Comparison of ENCODE assay signal across 26 cellular contexts in the genomic region with DNA sequence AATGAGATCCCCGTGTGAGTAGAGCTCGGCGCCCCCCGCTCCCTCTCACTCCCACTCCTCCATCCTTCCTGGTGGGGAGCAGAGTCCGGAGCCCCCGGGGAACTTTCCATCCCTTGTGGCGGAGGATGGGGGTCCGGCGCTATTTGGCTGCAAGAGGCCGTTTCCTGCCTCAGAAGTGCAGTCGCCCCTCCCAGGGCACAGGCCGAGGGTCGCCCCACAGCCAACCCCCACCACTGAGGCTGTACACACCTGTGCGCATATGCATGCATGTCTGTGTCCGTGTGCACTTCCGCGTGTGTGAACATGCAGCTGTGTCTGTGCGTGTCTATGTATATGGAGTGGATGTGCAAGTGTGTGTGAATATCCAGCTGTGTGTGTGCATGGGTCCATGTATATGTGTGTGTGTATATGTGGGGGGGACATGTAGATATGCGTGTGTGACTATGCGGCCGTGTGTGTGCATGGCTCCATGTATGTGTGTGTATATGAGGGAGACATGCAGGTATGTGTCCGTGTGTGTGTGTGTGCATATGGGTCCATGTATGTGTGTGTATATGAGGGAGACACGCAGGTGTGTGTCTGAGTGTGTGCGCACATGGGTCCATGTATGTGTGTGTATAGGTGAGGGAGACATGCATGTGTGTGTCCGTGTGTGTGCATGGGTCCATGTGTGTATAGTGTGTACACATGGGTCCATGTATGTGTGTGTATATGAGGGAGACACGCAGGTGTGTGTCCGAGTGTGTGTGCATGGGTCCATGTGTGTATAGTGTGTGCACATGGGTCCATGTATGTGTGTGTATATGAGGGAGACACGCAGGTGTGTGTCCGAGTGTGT. TPM values are rescaled to one million over a fixed set of nuclear protein-coding genes. Genes with fewer than 3 reads are reported as not detected.
"Had no signal": no experiment of that assay in that cellular context is flagged by ENCODE, and none has a peak within 500 bp of the region (broad histone marks: within the 10 kb centered on the region; RNA-seq: fewer than 3 reads in every experiment).

No MANE protein-coding gene starts in this region.

- H3K4me3 ChIP-seq: left ventricle myocardium inferior, pancreas, psoas muscle, right atrium auricular region, thoracic aorta, upper lobe of right lung had no signal

- H3K4me1 Mint-ChIP-seq: activated CD4-positive, alpha-beta T cell treated with anti-CD3 and anti-CD28 coated beads, Interleukin-2, amount 10 ng/mL, durations not matched to agents 7 days and 5 days; activated CD8-positive, alpha-beta memory T cell treated with anti-CD3 and anti-CD28 coated beads, Interleukin-2, amount 10 ng/mL, durations not matched to agents 7 days and 5 days; activated naive CD4-positive, alpha-beta T cell treated with anti-CD3 and anti-CD28 coated beads, Interleukin-2, amount 50 U/mL, for 24 hours; brain; natural killer cell; T-cell had no signal

- H3K27me3 ChIP-seq: pancreas, right atrium auricular region, upper lobe of right lung had no signal

- H3K9me3 ChIP-seq: left ventricle myocardium inferior, pancreas, psoas muscle, right atrium auricular region, thoracic aorta, upper lobe of right lung had no signal

- FAIRE-seq: frontal cortex, pancreas had no signal

- H3K36me3 Mint-ChIP-seq: activated naive CD4-positive, alpha-beta T cell treated with anti-CD3 and anti-CD28 coated beads, Interleukin-2, amount 50 U/mL, for 24 hours; natural killer cell; T-cell had no signal

- H3K9me3 Mint-ChIP-seq: activated CD8-positive, alpha-beta T cell treated with anti-CD3 and anti-CD28 coated beads for 36 hours; activated naive CD4-positive, alpha-beta T cell treated with anti-CD3 and anti-CD28 coated beads, Interleukin-2, amount 50 U/mL, for 24 hours; activated T-helper 1 cell treated with anti-CD3 and anti-CD28 coated beads, Interleukin-12 subunit alpha, Interleukin-12 subunit beta, Interleukin-2, Interleukin-4 antibody, amounts not matched to agents 30 ng/mL and 10 ng/mL and 1 ng/mL, durations not matched to agents 14 hours and 24 hours and 36 hours; brain; dendritic cell treated with granulocyte-macrophage colony-stimulating factor and Interleukin-4, amounts not matched to agents 40 ng/mL and 50 ng/mL, for 4 days; natural killer cell; T-cell; T-helper 2 cell treated with Interferon-gamma antibody and Interleukin-4, amounts not matched to agents 5 μg/mL and 100 μg/mL, for 36 hours had no signal

- H3K4me1 ChIP-seq: pancreas, psoas muscle, right atrium auricular region, upper lobe of right lung had no signal

- H3K27me3 Mint-ChIP-seq: activated CD4-positive, alpha-beta T cell treated with anti-CD3 and anti-CD28 coated beads, Interleukin-2, amount 10 ng/mL, durations not matched to agents 7 days and 5 days; activated naive CD4-positive, alpha-beta T cell treated with anti-CD3 and anti-CD28 coated beads, Interleukin-2, amount 50 U/mL, for 24 hours; T-cell had no signal

- ATAC-seq: activated CD8-positive, alpha-beta memory T cell treated with anti-CD3 and anti-CD28 coated beads, Interleukin-2, amount 10 ng/mL, durations not matched to agents 7 days and 5 days; activated CD8-positive, alpha-beta T cell treated with anti-CD3 and anti-CD28 coated beads for 36 hours; natural killer cell; pancreas; psoas muscle; T-cell; upper lobe of right lung had no signal

- H3K27ac ChIP-seq: left ventricle myocardium inferior, pancreas, psoas muscle, right atrium auricular region, thoracic aorta, upper lobe of right lung, VCaP had no signal

- H3K27ac Mint-ChIP-seq: activated CD4-positive, alpha-beta T cell treated with anti-CD3 and anti-CD28 coated beads, Interleukin-2, amount 10 ng/mL, durations not matched to agents 7 days and 5 days; activated CD8-positive, alpha-beta memory T cell treated with anti-CD3 and anti-CD28 coated beads, Interleukin-2, amount 10 ng/mL, durations not matched to agents 7 days and 5 days; activated CD8-positive, alpha-beta T cell treated with anti-CD3 and anti-CD28 coated beads for 36 hours; activated naive CD4-positive, alpha-beta T cell treated with anti-CD3 and anti-CD28 coated beads, Interleukin-2, amount 50 U/mL, for 24 hours; activated T-helper 1 cell treated with anti-CD3 and anti-CD28 coated beads, Interleukin-12 subunit alpha, Interleukin-12 subunit beta, Interleukin-2, Interleukin-4 antibody, amounts not matched to agents 30 ng/mL and 10 ng/mL and 1 ng/mL, durations not matched to agents 14 hours and 24 hours and 36 hours; brain; dendritic cell treated with granulocyte-macrophage colony-stimulating factor and Interleukin-4, amounts not matched to agents 40 ng/mL and 50 ng/mL, for 4 days; natural killer cell; T-cell; T-helper 2 cell treated with Interferon-gamma antibody and Interleukin-4, amounts not matched to agents 5 μg/mL and 100 μg/mL, for 36 hours had no signal

- DNase-seq: activated CD4-positive, alpha-beta T cell treated with anti-CD3 and anti-CD28 coated beads, Interleukin-2, amount 10 ng/mL, durations not matched to agents 7 days and 5 days; activated CD4-positive, CD25-positive, alpha-beta regulatory T cell treated with anti-CD3 and anti-CD28 coated beads, Interleukin-2, amount 50 U/mL, for 72 hours; activated CD8-positive, alpha-beta memory T cell treated with anti-CD3 and anti-CD28 coated beads, Interleukin-2, amount 10 ng/mL, durations not matched to agents 7 days and 5 days; activated CD8-positive, alpha-beta T cell treated with anti-CD3 and anti-CD28 coated beads for 36 hours; activated gamma-delta T cell; anterior cingulate cortex; effector CD4-positive, alpha-beta T cell; hypothalamus; left ventricle myocardium inferior; natural killer cell; pancreas; psoas muscle; stimulated activated CD4-positive, alpha-beta T cell treated with anti-CD3 and anti-CD28 coated beads, Interleukin-4, amount 100 ng/mL, for 24 hours; stimulated activated naive CD4-positive, alpha-beta T cell treated with Interleukin-2 at 50 U/mL for 16 hours; T-cell; upper lobe of right lung had no signal

- H3K4me3 Mint-ChIP-seq: activated CD4-positive, alpha-beta T cell treated with anti-CD3 and anti-CD28 coated beads, Interleukin-2, amount 10 ng/mL, durations not matched to agents 7 days and 5 days; activated CD8-positive, alpha-beta memory T cell treated with anti-CD3 and anti-CD28 coated beads, Interleukin-2, amount 10 ng/mL, durations not matched to agents 7 days and 5 days; activated CD8-positive, alpha-beta T cell treated with anti-CD3 and anti-CD28 coated beads for 36 hours; activated naive CD4-positive, alpha-beta T cell treated with anti-CD3 and anti-CD28 coated beads, Interleukin-2, amount 50 U/mL, for 24 hours; activated T-helper 1 cell treated with anti-CD3 and anti-CD28 coated beads, Interleukin-12 subunit alpha, Interleukin-12 subunit beta, Interleukin-2, Interleukin-4 antibody, amounts not matched to agents 30 ng/mL and 10 ng/mL and 1 ng/mL, durations not matched to agents 14 hours and 24 hours and 36 hours; brain; dendritic cell treated with granulocyte-macrophage colony-stimulating factor and Interleukin-4, amounts not matched to agents 40 ng/mL and 50 ng/mL, for 4 days; natural killer cell; T-cell; T-helper 2 cell treated with Interferon-gamma antibody and Interleukin-4, amounts not matched to agents 5 μg/mL and 100 μg/mL, for 36 hours had no signal

RNA-seq across cellular contexts. Expression of gene RNF223, which starts 21.9 kb away (rescaled TPM):
- total RNA-seq: activated CD4-positive, alpha-beta T cell treated with anti-CD3 and anti-CD28 coated beads, Interleukin-2, amount 10 ng/mL, durations not matched to agents 7 days and 5 days; activated CD8-positive, alpha-beta memory T cell treated with anti-CD3 and anti-CD28 coated beads, Interleukin-2, amount 10 ng/mL, durations not matched to agents 7 days and 5 days; activated CD8-positive, alpha-beta T cell treated with anti-CD3 and anti-CD28 coated beads for 36 hours; frontal cortex; left ventricle myocardium inferior; lung microvascular endothelial cell; natural killer cell; psoas muscle; right atrium auricular region; T-cell had no signal
- polyA plus RNA-seq: psoas muscle had no signal
